Comparison of ENCODE assay signal across 12 cellular contexts in genomic region chr6:153090241-153090930, GRCh38. TPM values are rescaled to one million over a fixed set of nuclear protein-coding genes. Genes with fewer than 3 reads are reported as not detected.
A peak's percentile ranks its signal among the peaks of the same experiment; 100 is the strongest.
DNase-seq lines count a peak whose midpoint lies in the region; TF ChIP-seq lines count a peak whose summit lies in the region.
"Had no signal": no experiment of that assay in that cellular context is flagged by ENCODE, and none has a peak within 500 bp of the region (broad histone marks: within the 10 kb centered on the region; RNA-seq: fewer than 3 reads in every experiment).

No MANE protein-coding gene starts in this region.

- no peaks in the 10 kb centered on the region for H3K9me2 ChIP-seq in GM23248 (ENCODE audit: insufficient read depth)

- H3K4me1 ChIP-seq in GM23248 (ENCODE audit: insufficient read depth) = peaks cover 32% of the 10 kb centered on the region
- H3K4me1 ChIP-seq in skeletal muscle satellite cell (ENCODE audit: control insufficient read depth, insufficient read depth, low read length) = peaks cover 81% of the 10 kb centered on the region
- no peaks in the 10 kb centered on the region for H3K4me1 ChIP-seq in spleen
- H3K4me1 ChIP-seq: gastroesophageal sphincter had no signal

- intact Hi-C loops in spleen (cut with DNase I; ENCODE audit: low total_unique reads) = no loop called here

- 24 to 26% methylated on average over 8 of the region's 8 CpGs for WGBS in GM23248 (ENCODE audit: low coverage in 1 of 2, low lambda C conversion rate in 2 of 2, missing lambda C conversion rate in 2 of 2), 2 experiments
- WGBS in spleen, 5 donors = 58 to 77% (median 63%) methylated on average over 8 of the region's 8 CpGs

- no peaks in the 10 kb centered on the region for H3K9me3 Mint-ChIP-seq in immature natural killer cell
- H3K9me3 Mint-ChIP-seq: activated CD8-positive, alpha-beta T cell treated with anti-CD3 and anti-CD28 coated beads for 36 hours had no signal

- no peaks in the 10 kb centered on the region for H3K36me3 Mint-ChIP-seq in immature natural killer cell

- in situ Hi-C loops in GM23248 (cut with MboI) = no loop called here

- no peaks in the 10 kb centered on the region for H3K79me2 ChIP-seq in GM23248 (ENCODE audit: insufficient read depth)

- peaks cover 3 to 12% of the 10 kb centered on the region in 2 donors for H3K4me1 Mint-ChIP-seq in immature natural killer cell

- TF ChIP-seq CTCF in spleen (IDR thresholded peaks at IDR 0.05 in 8 of 11, conservative IDR thresholded peaks at IDR 0.05 in 3 of 11) = no peak

- H3K4me3 ChIP-seq in GM23248 (no peak overlapping the region), skeletal muscle satellite cell (ENCODE audit: low read length) (peak overlapping the region; percentile 33), spleen (no peak overlapping the region)
- H3K4me3 ChIP-seq: gastroesophageal sphincter, stomach had no signal

- H3K4me3 Mint-ChIP-seq in immature natural killer cell = no peak overlapping the region
- H3K4me3 Mint-ChIP-seq: activated CD8-positive, alpha-beta T cell treated with anti-CD3 and anti-CD28 coated beads for 36 hours had no signal

- H3K27me3 ChIP-seq in GM23248 (replicated peaks; ENCODE audit: insufficient read depth) (no peaks in the 10 kb centered on the region), skeletal muscle satellite cell (ENCODE audit: control insufficient read depth, insufficient read depth, low read length) (no peaks in the 10 kb centered on the region), spleen (replicated peaks in 1 of 7) (no peaks in the 10 kb centered on the region)
- H3K27me3 ChIP-seq: gastroesophageal sphincter, stomach had no signal

- H3K27me3 Mint-ChIP-seq in immature natural killer cell (ENCODE audit: low read depth in 3 of 3) = peaks cover 0 to 2% (median 1%) of the 10 kb centered on the region in 3 donors
- H3K27me3 Mint-ChIP-seq: activated CD8-positive, alpha-beta T cell treated with anti-CD3 and anti-CD28 coated beads for 36 hours had no signal

- H3K27ac Mint-ChIP-seq in immature natural killer cell = no peak overlapping the region
- H3K27ac Mint-ChIP-seq: activated CD8-positive, alpha-beta T cell treated with anti-CD3 and anti-CD28 coated beads for 36 hours had no signal

- H3K4me2 ChIP-seq in GM23248 (ENCODE audit: unreplicated experiment) = peak overlapping the region; percentile 69
- peak overlapping the region; percentile 67 for H3K4me2 ChIP-seq in skeletal muscle satellite cell (ENCODE audit: low read length)

- no peak for TF ChIP-seq POLR2A in spleen (IDR thresholded peaks at IDR 0.05)

- peak overlapping the region; percentile 20 for H2AFZ ChIP-seq in GM23248

- DNase-seq in GM23248 = peak; percentile 89
- DNase-seq in SK-N-DZ (ENCODE audit: low spot score) = peak; percentile 7
- peak; percentile 82 for DNase-seq in fibroblast of peridontal ligament (ENCODE audit: extremely low read depth)
- DNase-seq in spleen = no peak
- no peak for DNase-seq in DMS 273 (lab: John Stamatoyannopoulos, UW; ENCODE audit: unreplicated experiment)
- no peak for DNase-seq in NCI-H345 treated with DMSO at 0.1 percent for 48 hours (lab: John Stamatoyannopoulos, UW; ENCODE audit: unreplicated experiment)
- DNase-seq in immature natural killer cell = no peak
- DNase-seq: activated CD8-positive, alpha-beta T cell treated with anti-CD3 and anti-CD28 coated beads for 36 hours; stimulated activated CD4-positive, alpha-beta T cell treated with anti-CD3 and anti-CD28 coated beads, Interleukin-1b, Interleukin-23, amount 100 ng/mL, for 48 hours; stomach had no signal

- peaks cover 26% of the 10 kb centered on the region for H3F3A ChIP-seq in GM23248 (ENCODE audit: insufficient read depth)

- H3K9ac ChIP-seq in GM23248 (peak overlapping the region; percentile 48), skeletal muscle satellite cell (ENCODE audit: low read depth, low read length) (peak overlapping the region; percentile 73)

- no peaks in the 10 kb centered on the region for H3K36me3 ChIP-seq in GM23248 (ENCODE audit: low read depth)
- no peaks in the 10 kb centered on the region for H3K36me3 ChIP-seq in skeletal muscle satellite cell (ENCODE audit: insufficient read depth, low read length)
- no peaks in the 10 kb centered on the region for H3K36me3 ChIP-seq in spleen
- H3K36me3 ChIP-seq: gastroesophageal sphincter, stomach had no signal

- H3K27ac ChIP-seq in GM23248 (peak overlapping the region; percentile 60), spleen (no peak overlapping the region)
- H3K27ac ChIP-seq: gastroesophageal sphincter, stomach had no signal

- no peaks in the 10 kb centered on the region for H4K20me1 ChIP-seq in GM23248 (ENCODE audit: insufficient read depth)

- H3K9me3 ChIP-seq in GM23248 (ENCODE audit: low read depth) (no peaks in the 10 kb centered on the region), skeletal muscle satellite cell (replicated peaks; ENCODE audit: low read length) (no peaks in the 10 kb centered on the region), spleen (no peaks in the 10 kb centered on the region)
- H3K9me3 ChIP-seq: gastroesophageal sphincter, stomach had no signal

RNA-seq across cellular contexts. Expression of gene RGS17, which starts 40.7 kb away (rescaled TPM):
- 0.25 and 1.1 TPM in 2 replicates for total RNA-seq in GM23248 (2014; rRNA removed; shearing (Covaris generic))
- polyA plus RNA-seq in GM23248 (2016; fragmentation: Nextera tagmentation; extraction: Ambion mirVana) (0.36 and 0.75 TPM in 2 replicates), spleen (under 1 TPM in 2 of 3 donors, not detected in 1; 0.03 to 0.06 TPM), immature natural killer cell (1 to 10 TPM in 1 of 3 donors, under 1 TPM in 1, not detected in 1; 0.82 to 3.5 TPM)
- 2.5 and 4.6 TPM in 2 replicates for polyA plus RNA-seq in SK-N-DZ (2014; cell fraction: cytosol; rRNA removed)
- 4.6 and 5.3 TPM in 2 replicates for polyA plus RNA-seq in SK-N-DZ (2014; cell fraction: nucleus; rRNA removed)
- 19.0 and 36.8 TPM in 2 replicates for total RNA-seq in skeletal muscle satellite cell (2012; rRNA removed)
- total RNA-seq in spleen = under 1 TPM in 3 of 7 donors, not detected in 4; 0.07 to 0.33 (median 0.22) TPM
- total RNA-seq: activated CD8-positive, alpha-beta T cell treated with anti-CD3 and anti-CD28 coated beads for 36 hours had no signal

Comparison
In these comparisons a context has a peak if more than half of its experiments do, and no peak if none do; other contexts are left out.
1. DNase-seq: peak in GM23248 (single experiment), SK-N-DZ (single experiment) and fibroblast of peridontal ligament (single experiment); none in spleen (single experiment), DMS 273 (single experiment), NCI-H345 treated with DMSO at 0.1 percent for 48 hours (single experiment) and immature natural killer cell (0 of 3).